In the genomic region with DNA sequence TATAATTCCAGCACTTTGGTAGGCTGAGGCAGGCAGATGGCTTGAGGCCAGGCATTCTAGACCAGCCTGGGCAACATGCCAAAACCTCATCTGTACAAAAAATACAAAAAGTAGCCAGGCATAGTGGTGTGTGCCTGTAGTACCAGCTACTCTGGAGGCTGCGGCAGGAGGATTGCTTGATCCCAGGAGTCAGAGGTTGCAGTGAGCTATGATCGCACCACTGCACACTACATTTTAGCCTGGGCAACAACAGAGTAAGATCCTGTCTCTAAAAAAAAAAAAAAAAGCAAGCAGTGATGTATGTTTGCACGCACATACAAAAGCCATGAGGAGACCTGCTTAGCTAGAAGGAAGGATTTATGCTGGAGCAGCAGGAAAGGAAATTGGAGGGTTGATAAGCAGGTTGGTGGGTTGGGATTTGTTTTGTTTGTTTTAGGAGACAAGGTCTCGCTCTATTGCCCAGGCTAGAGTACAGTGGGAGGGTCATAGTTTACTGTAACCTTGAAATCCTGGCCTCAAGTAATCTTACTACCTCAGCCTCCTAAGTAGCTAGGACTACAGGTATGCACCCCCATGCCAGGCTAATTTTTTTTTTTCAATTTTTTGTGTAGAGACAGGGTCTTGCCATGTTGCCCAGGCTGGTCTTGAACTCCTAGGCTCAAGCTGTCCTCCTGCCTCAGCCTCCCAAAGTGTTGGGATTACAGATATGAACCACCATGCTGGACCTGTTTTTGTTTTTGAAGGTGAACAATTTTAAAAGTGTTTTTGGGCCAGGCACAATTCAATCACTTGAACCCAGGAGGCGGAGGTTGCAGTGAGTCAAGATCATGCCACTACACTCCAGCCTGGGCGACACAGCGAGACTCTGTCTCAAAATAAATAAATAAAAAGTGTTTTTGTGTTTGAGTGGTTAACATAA, we compare ENCODE assay signal across 1 cellular context.
TF ChIP-seq lines count a peak whose summit lies in the region.

No MANE protein-coding gene starts in this region.

TF ChIP-seq in endothelial cell of umbilical vein, 7 proteins besides CTCF, POLR2A, EP300 and RAD21:
- TF ChIP-seq, protein P1, sequence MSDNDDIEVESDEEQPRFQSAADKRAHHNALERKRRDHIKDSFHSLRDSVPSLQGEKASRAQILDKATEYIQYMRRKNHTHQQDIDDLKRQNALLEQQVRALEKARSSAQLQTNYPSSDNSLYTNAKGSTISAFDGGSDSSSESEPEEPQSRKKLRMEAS (IDR thresholded peaks at IDR 0.05; ENCODE audit: insufficient read depth, insufficient read length), result no peak
- TF ChIP-seq EZH2 (IDR thresholded peaks at IDR 0.05; ENCODE audit: borderline replicate concordance, low read depth, low read length, severe bottlenecking) (no peak), MYC (IDR thresholded peaks at IDR 0.05; ENCODE audit: low read depth, low read length) (no peak), FOS (IDR thresholded peaks at IDR 0.05; ENCODE audit: borderline replicate concordance, insufficient read depth, low read length) (no peak), GATA2 (IDR thresholded peaks at IDR 0.05; ENCODE audit: insufficient read depth, insufficient read length, low read depth, low read length) (no peak), POLR2AphosphoS5 (IDR thresholded peaks at IDR 0.05; ENCODE audit: insufficient read depth, low read depth, low read length) (no peak), JUN (IDR thresholded peaks at IDR 0.05; ENCODE audit: borderline replicate concordance, insufficient read depth, insufficient read length, low read depth) (no peak)
